In genomic region chr17:43659823-43660222, GRCh38 we compare ENCODE assay signal across 1 cellular context.
A peak's percentile ranks its signal among the peaks of the same experiment; 100 is the strongest.
TF ChIP-seq lines count a peak whose summit lies in the region.

No MANE protein-coding gene starts in this region.

TF ChIP-seq in HEK293, 187 proteins besides CTCF, POLR2A, EP300 and RAD21 (continued from another document):
- TF ChIP-seq PRDM4 (tag by site-specific recombination; IDR thresholded peaks at IDR 0.05) (no peak), ZNF324 (tag by site-specific recombination; IDR thresholded peaks at IDR 0.05) (no peak), SCRT1 (tag by site-specific recombination; IDR thresholded peaks at IDR 0.05; ENCODE audit: borderline replicate concordance) (peak; percentile 14; the same call in 1 of the 2 replicates), ZNF10 (tag by site-specific recombination; IDR thresholded peaks at IDR 0.05) (no peak), ZNF600 (tag by site-specific recombination; IDR thresholded peaks at IDR 0.05) (0 out of 2 replicates have a peak, but pooled peaks have one; percentile 20), SCRT2 (tag by site-specific recombination; IDR thresholded peaks at IDR 0.05) (peak; percentile 75)
TF ChIP-seq in HEK293: peak in this region for 4.
